ENCODE assay signal across 1 cellular context in genomic region chr1:110070282-110070967, GRCh38.
TF ChIP-seq lines count a peak whose summit lies in the region.

ALX3 (minus strand) TSS chr1:110070672; CDS start chr1:110070612, 60 bp downstream.

TF ChIP-seq in endothelial cell of umbilical vein, 7 proteins besides CTCF, POLR2A, EP300 and RAD21:
- TF ChIP-seq FOS (IDR thresholded peaks at IDR 0.05; ENCODE audit: borderline replicate concordance, insufficient read depth, low read length) (no peak), MAX (IDR thresholded peaks at IDR 0.05; ENCODE audit: insufficient read depth, insufficient read length) (no peak), POLR2AphosphoS5 (IDR thresholded peaks at IDR 0.05; ENCODE audit: insufficient read depth, low read depth, low read length) (no peak), MYC (IDR thresholded peaks at IDR 0.05; ENCODE audit: low read depth, low read length) (no peak), JUN (IDR thresholded peaks at IDR 0.05; ENCODE audit: borderline replicate concordance, insufficient read depth, insufficient read length, low read depth) (no peak), EZH2 (IDR thresholded peaks at IDR 0.05; ENCODE audit: borderline replicate concordance, low read depth, low read length, severe bottlenecking) (peak; percentile 9)
